ENCODE assay signal across 10 cellular contexts in genomic region chr3:191246628-191247027, GRCh38. TPM values are rescaled to one million over a fixed set of nuclear protein-coding genes. Genes with fewer than 3 reads are reported as not detected.
DNase-seq lines count a peak whose midpoint lies in the region; ATAC-seq, FAIRE-seq and TF ChIP-seq lines count a peak whose summit lies in the region.
"Had no signal": no experiment of that assay in that cellular context is flagged by ENCODE, and none has a peak within 500 bp of the region (broad histone marks: within the 10 kb centered on the region; RNA-seq: fewer than 3 reads in every experiment).

No MANE protein-coding gene starts in this region.

- TF ChIP-seq CTCF in PC-3 (conservative IDR thresholded peaks at IDR 0.05; ENCODE audit: low read depth, low read length): no peak

- H3K9me3 ChIP-seq in PC-3 (ENCODE audit: low read length) (no peaks in the 10 kb centered on the region), small intestine (ENCODE audit: control insufficient read depth, low read depth) (no peaks in the 10 kb centered on the region)

- H3K9me2 ChIP-seq in PC-3 (replicated peaks; ENCODE audit: low read length): no peaks in the 10 kb centered on the region

- DNase-seq in ELR (ENCODE audit: low read depth): peak; percentile 94
- peak; percentile 92 for DNase-seq in PC-3
- DNase-seq in epithelial cell of prostate (ENCODE audit: low read depth, low spot score): peak; percentile 41
- DNase-seq in small intestine: peak; percentile 34
- no peak for DNase-seq in DMS 273 treated with DMSO at 0.1 percent for 48 hours (lab: John Stamatoyannopoulos, UW)
- no peak for DNase-seq in GM19238 (ENCODE audit: insufficient read length, low spot score)
- DNase-seq: NCI-H446 treated with DMSO at 0.1 percent for 48 hours had no signal

- ATAC-seq in PC-3 (peak; percentile 79), GM18498 (IDR thresholded peaks at IDR 0.05; ENCODE audit: unreplicated experiment) (no peak)

- H2AFZ ChIP-seq in PC-3 (ENCODE audit: low read length): no peak overlapping the region

- H3K4me2 ChIP-seq in PC-3 (ENCODE audit: low read length): peak overlapping the region; percentile 28; the same call in 1 of the 2 replicates
- H3K4me2 ChIP-seq: KMS-11 had no signal

- CTCF ChIA-PET in PC-3 (lab: Charles Lee): no interaction called here

- no peaks in the 10 kb centered on the region for H3K79me2 ChIP-seq in PC-3 (ENCODE audit: low read length)

- POLR2A ChIA-PET in PC-3 (lab: Charles Lee; ENCODE audit: unreplicated experiment): no interaction called here

- H3K27me3 ChIP-seq in PC-3 (ENCODE audit: low read length): no peaks in the 10 kb centered on the region
- no peaks in the 10 kb centered on the region for H3K27me3 ChIP-seq in small intestine (ENCODE audit: control insufficient read depth in 2 of 2, insufficient read depth in 2 of 2, low read length in 2 of 2)

- no peak overlapping the region for H3K9ac ChIP-seq in PC-3 (ENCODE audit: low read length)
- H3K9ac ChIP-seq: KMS-11 had no signal

- no peak for FAIRE-seq in small intestine (lab: Jason Lieb, UNC)

- H3F3A ChIP-seq in PC-3 (ENCODE audit: low read length, unreplicated experiment): no peaks in the 10 kb centered on the region

- no peaks in the 10 kb centered on the region for H4K20me1 ChIP-seq in PC-3 (ENCODE audit: low read length)

- intact Hi-C loops in PC-3 (cut with micrococcal nuclease): loop anchor here (10.0 kb wide), 1 partner anchor 1198 kb away; no protein-coding TSS in a partner anchor

- H3K27ac ChIP-seq in PC-3 (ENCODE audit: low read length) (no peak overlapping the region), epithelial cell of prostate (no peak overlapping the region), small intestine (ENCODE audit: low read depth in 1 of 2, low read length in 1 of 2) (no peak overlapping the region)
- H3K27ac ChIP-seq: KMS-11 had no signal

- H3K4me1 ChIP-seq in PC-3 (ENCODE audit: insufficient read depth, low read length): peaks cover 34% of the 10 kb centered on the region
- no peaks in the 10 kb centered on the region for H3K4me1 ChIP-seq in small intestine (ENCODE audit: control insufficient read depth in 2 of 2, insufficient read depth in 1 of 2, low read depth in 1 of 2, low read length in 1 of 2)

- H3K36me3 ChIP-seq in PC-3 (ENCODE audit: low read depth, low read length) (no peaks in the 10 kb centered on the region), small intestine (ENCODE audit: control insufficient read depth in 2 of 2, insufficient read depth in 2 of 2, low read length in 2 of 2) (no peaks in the 10 kb centered on the region)

- no TSS peak for BruUV-seq in PC-3 (replicated peaks; lab: Mats Ljungman, UMichigan)

- 29 to 74% (median 59%) methylated on average over 1 of the region's 1 CpG for WGBS in small intestine, 3 donors

- no peak overlapping the region for H3K4me3 ChIP-seq in PC-3 (ENCODE audit: low read length)
- H3K4me3 ChIP-seq in small intestine (ENCODE audit: low read depth in 1 of 2, low read length in 2 of 2): no peak overlapping the region

RNA-seq across cellular contexts. Expression of gene OSTN, which starts 47.6 kb away (rescaled TPM):
- total RNA-seq in PC-3 (2014; rRNA removed): 0.35 and 1.8 TPM in 2 replicates
- polyA plus RNA-seq in small intestine: under 1 TPM in 1 of 3 donors, not detected in 2; 0.01 TPM
- total RNA-seq: T-helper 1 cell treated with Interleukin-12 subunit alpha and Interleukin-12 subunit beta and Interleukin-4 antibody, amounts not matched to agents 30 ng/mL and 1 ng/mL, for 36 hours had no signal

Comparison
In these comparisons a context has a peak if more than half of its experiments do, and no peak if none do; other contexts are left out.
1. DNase-seq: peak in ELR (single experiment), PC-3 (single experiment), epithelial cell of prostate (single experiment) and small intestine (single experiment); none in DMS 273 treated with DMSO at 0.1 percent for 48 hours (single experiment) and GM19238 (single experiment).